In genomic region chr1:150320667-150320978, GRCh38 we compare ENCODE assay signal across 8 cellular contexts. TPM values are rescaled to one million over a fixed set of nuclear protein-coding genes. Genes with fewer than 3 reads are reported as not detected.
DNase-seq lines count a peak whose midpoint lies in the region; ATAC-seq and TF ChIP-seq lines count a peak whose summit lies in the region.

No MANE protein-coding gene starts in this region.

- no peak for TF ChIP-seq EP300 in suprapubic skin (IDR thresholded peaks at IDR 0.05)

- TF ChIP-seq CTCF in left lung (IDR thresholded peaks at IDR 0.05) (no peak), suprapubic skin (IDR thresholded peaks at IDR 0.05) (no peak)

- H3K9me3 ChIP-seq in left lung (no peaks in the 10 kb centered on the region), suprapubic skin (no peaks in the 10 kb centered on the region)

- no peaks in the 10 kb centered on the region for H3K27me3 ChIP-seq in left lung
- no peaks in the 10 kb centered on the region for H3K27me3 ChIP-seq in suprapubic skin

- H3K36me3 Mint-ChIP-seq in activated CD4-positive, alpha-beta T cell treated with anti-CD3 and anti-CD28 coated beads, Interleukin-2, amount 10 ng/mL, durations not matched to agents 24 days and 14 days (ENCODE audit: low read depth) = peaks cover 19% of the 10 kb centered on the region
- H3K36me3 Mint-ChIP-seq in activated naive CD8-positive, alpha-beta T cell = peaks cover 3% of the 10 kb centered on the region

- H3K27me3 Mint-ChIP-seq in activated CD4-positive, alpha-beta T cell treated with anti-CD3 and anti-CD28 coated beads, Interleukin-2, amount 10 ng/mL, durations not matched to agents 24 days and 14 days = peaks cover 2% of the 10 kb centered on the region
- H3K27me3 Mint-ChIP-seq in activated naive CD8-positive, alpha-beta T cell = no peaks in the 10 kb centered on the region

- 90% methylated on average over 8 of the region's 8 CpGs for WGBS in suprapubic skin

- peaks cover 5 to 25% of the 10 kb centered on the region in 2 donors for H3K4me1 ChIP-seq in left lung
- H3K4me1 ChIP-seq in suprapubic skin = peaks cover 22% of the 10 kb centered on the region

- H3K27ac ChIP-seq in left lung (peak overlapping the region; percentile 89 to 91), suprapubic skin (peak overlapping the region; percentile 87)

- H3K4me3 Mint-ChIP-seq in activated CD4-positive, alpha-beta T cell treated with anti-CD3 and anti-CD28 coated beads, Interleukin-2, amount 10 ng/mL, durations not matched to agents 24 days and 14 days = peak overlapping the region; percentile 99
- H3K4me3 Mint-ChIP-seq in activated naive CD8-positive, alpha-beta T cell = peak overlapping the region; percentile 100

- H3K9me3 Mint-ChIP-seq in activated CD4-positive, alpha-beta T cell treated with anti-CD3 and anti-CD28 coated beads, Interleukin-2, amount 10 ng/mL, durations not matched to agents 24 days and 14 days = no peaks in the 10 kb centered on the region
- no peaks in the 10 kb centered on the region for H3K9me3 Mint-ChIP-seq in activated naive CD8-positive, alpha-beta T cell (ENCODE audit: low read depth)

- intact Hi-C loops in activated CD4-positive, alpha-beta T cell treated with anti-CD3 and anti-CD28 coated beads, Interleukin-2, amount 10 ng/mL, durations not matched to agents 24 days and 14 days (cut with micrococcal nuclease) = loop anchor here (5.0 kb wide), 2 partner anchors 63 to 197 kb away; partner anchors contain the start of genes CA14 and FALEC
- intact Hi-C loops in left lung (cut with DNase I) = no loop called here

- ATAC-seq in left lung (no peak), GM19452 (IDR thresholded peaks at IDR 0.05; ENCODE audit: unreplicated experiment) (no peak)

- H3K4me1 Mint-ChIP-seq in activated CD4-positive, alpha-beta T cell treated with anti-CD3 and anti-CD28 coated beads, Interleukin-2, amount 10 ng/mL, durations not matched to agents 24 days and 14 days = peaks cover 9% of the 10 kb centered on the region
- peaks cover 31% of the 10 kb centered on the region for H3K4me1 Mint-ChIP-seq in activated naive CD8-positive, alpha-beta T cell (ENCODE audit: low read depth)

- peak overlapping the region; percentile 99 for H3K27ac Mint-ChIP-seq in activated CD4-positive, alpha-beta T cell treated with anti-CD3 and anti-CD28 coated beads, Interleukin-2, amount 10 ng/mL, durations not matched to agents 24 days and 14 days
- H3K27ac Mint-ChIP-seq in activated naive CD8-positive, alpha-beta T cell = peak overlapping the region; percentile 100

- H3K36me3 ChIP-seq in left lung (peaks cover 0 to 11% of the 10 kb centered on the region in 2 donors), suprapubic skin (peaks cover 9% of the 10 kb centered on the region)

- no peak for TF ChIP-seq POLR2A in suprapubic skin (IDR thresholded peaks at IDR 0.05)

- H3K4me3 ChIP-seq in left lung = peak overlapping the region; percentile 68 to 77
- peak overlapping the region; percentile 69 for H3K4me3 ChIP-seq in suprapubic skin

- DNase-seq in activated CD4-positive, alpha-beta T cell treated with anti-CD3 and anti-CD28 coated beads, Interleukin-2, amount 10 ng/mL, durations not matched to agents 24 days and 14 days = no peak
- DNase-seq in activated CD4-positive, alpha-beta T cell treated with anti-CD3 and anti-CD28 coated beads, Interleukin-2, amount 50 U/mL, for 1 hour = no peak
- DNase-seq in left lung (no peak), suprapubic skin (ENCODE audit: low spot score in 2 of 2) (peak in 1 of 2 donors; percentile 65), AG08395 (ENCODE audit: low spot score) (no peak), NCI-H446 (lab: John Stamatoyannopoulos, UW) (no peak)

RNA-seq across cellular contexts. Expression of gene PRPF3, which starts 0.7 kb away (rescaled TPM):
- total RNA-seq in activated CD4-positive, alpha-beta T cell treated with anti-CD3 and anti-CD28 coated beads, Interleukin-2, amount 10 ng/mL, durations not matched to agents 24 days and 14 days = 96.4 and 97.9 TPM in 2 replicates
- total RNA-seq in left lung = 10 to 100 TPM; 38.1 to 53.1 TPM
- 100 to 1,000 TPM in 1 of 4 donors, 10 to 100 TPM in 3; 28.2 to 104 (median 50.5) TPM for total RNA-seq in suprapubic skin

RNA-seq across cellular contexts. Expression of gene MRPS21, which starts 27.0 kb away (rescaled TPM):
- total RNA-seq in activated CD4-positive, alpha-beta T cell treated with anti-CD3 and anti-CD28 coated beads, Interleukin-2, amount 10 ng/mL, durations not matched to agents 24 days and 14 days = 80.8 and 87.3 TPM in 2 replicates
- total RNA-seq in left lung (10 to 100 TPM; 44.2 to 47.9 TPM), suprapubic skin (10 to 100 TPM; 30.6 to 44.1 (median 38.2) TPM)

RNA-seq across cellular contexts. Expression of gene CIART, which starts 38.3 kb away (rescaled TPM):
- total RNA-seq in activated CD4-positive, alpha-beta T cell treated with anti-CD3 and anti-CD28 coated beads, Interleukin-2, amount 10 ng/mL, durations not matched to agents 24 days and 14 days = 6.0 and 7.5 TPM in 2 replicates
- total RNA-seq in left lung (1 to 10 TPM; 3.4 to 3.9 TPM), suprapubic skin (10 to 100 TPM; 15.8 to 37.4 (median 28.1) TPM)

RNA-seq across cellular contexts. Expression of gene RPRD2, which starts 43.3 kb away (rescaled TPM):
- total RNA-seq in activated CD4-positive, alpha-beta T cell treated with anti-CD3 and anti-CD28 coated beads, Interleukin-2, amount 10 ng/mL, durations not matched to agents 24 days and 14 days = 23.7 and 24.6 TPM in 2 replicates
- total RNA-seq in left lung (10 to 100 TPM; 26.2 to 29.3 TPM), suprapubic skin (10 to 100 TPM; 22.2 to 39.0 (median 28.8) TPM)

RNA-seq across cellular contexts. Expression of gene C1orf54, which starts 48.0 kb away (rescaled TPM):
- total RNA-seq in activated CD4-positive, alpha-beta T cell treated with anti-CD3 and anti-CD28 coated beads, Interleukin-2, amount 10 ng/mL, durations not matched to agents 24 days and 14 days = 0.64 and 0.93 TPM in 2 replicates
- total RNA-seq in left lung = 10 to 100 TPM; 10.8 to 21.3 TPM
- 10 to 100 TPM in 1 of 4 donors, 1 to 10 TPM in 2, under 1 TPM in 1; 0.96 to 16.0 (median 1.5) TPM for total RNA-seq in suprapubic skin
